19 cellular contexts compared by ENCODE assay signal in genomic region chr17:40720904-40721303, GRCh38. TPM values are rescaled to one million over a fixed set of nuclear protein-coding genes. Genes with fewer than 3 reads are reported as not detected.
A peak's percentile ranks its signal among the peaks of the same experiment; 100 is the strongest.
DNase-seq lines count a peak whose midpoint lies in the region; ATAC-seq and TF ChIP-seq lines count a peak whose summit lies in the region.
"Had no signal": no experiment of that assay in that cellular context is flagged by ENCODE, and none has a peak within 500 bp of the region (broad histone marks: within the 10 kb centered on the region; RNA-seq: fewer than 3 reads in every experiment).

No MANE protein-coding gene starts in this region.

- TF ChIP-seq CTCF in Calu3 (IDR thresholded peaks at IDR 0.05; ENCODE audit: unreplicated experiment) = no peak

- intact Hi-C loops in Calu3 (cut with micrococcal nuclease; ENCODE audit: unreplicated experiment) = no loop called here

- no peak overlapping the region for H3K27ac Mint-ChIP-seq in Calu3 (ENCODE audit: unreplicated experiment)
- H3K27ac Mint-ChIP-seq in activated T-helper 17 cell treated with anti-CD3 and anti-CD28 coated beads, Interleukin-2, amount 50 U/mL, for 72 hours = peak overlapping the region; percentile 22
- H3K27ac Mint-ChIP-seq: CD4-positive, CD25-positive, alpha-beta regulatory T cell; GM23338 had no signal

- DNase-seq in Calu3 = peak; percentile 0
- DNase-seq in glomerular visceral epithelial cell (ENCODE audit: extremely low spot score) = peak; percentile 38
- DNase-seq in renal cortical epithelial cell (ENCODE audit: low read depth) = peak; percentile 75
- DNase-seq in SHP77 (lab: John Stamatoyannopoulos, UW) = no peak
- no peak for DNase-seq in iPS-NIHi7 (ENCODE audit: extremely low spot score)
- no peak for DNase-seq in activated CD8-positive, alpha-beta memory T cell treated with anti-CD3 and anti-CD28 coated beads for 24 hours
- DNase-seq: AML-193; CD4-positive, CD25-positive, alpha-beta regulatory T cell; DMS153; DMS79 treated with DMSO at 0.1 percent for 48 hours; EL; H7; IMR-90; KG1 had no signal

- peaks cover 57% of the 10 kb centered on the region for H3K27me3 Mint-ChIP-seq in Calu3 (ENCODE audit: unreplicated experiment)
- H3K27me3 Mint-ChIP-seq in activated T-helper 17 cell treated with anti-CD3 and anti-CD28 coated beads, Interleukin-2, amount 50 U/mL, for 72 hours = peaks cover 20% of the 10 kb centered on the region

- no peak for ATAC-seq in activated T-helper 17 cell treated with anti-CD3 and anti-CD28 coated beads, Interleukin-2, amount 50 U/mL, for 72 hours (replicated peaks)
- ATAC-seq in activated CD4-positive, CD25-positive, alpha-beta regulatory T cell treated with anti-CD3 and anti-CD28 coated beads, Interleukin-2, amount 50 U/mL, for 24 hours = no peak
- ATAC-seq: GM23338 had no signal

- no TSS peak for BruUV-seq in Calu3 (replicated peaks; lab: Mats Ljungman, UMichigan)

- peaks cover 16% of the 10 kb centered on the region for H3K36me3 Mint-ChIP-seq in Calu3 (ENCODE audit: insufficient read depth, unreplicated experiment)
- H3K36me3 Mint-ChIP-seq in activated T-helper 17 cell treated with anti-CD3 and anti-CD28 coated beads, Interleukin-2, amount 50 U/mL, for 72 hours (ENCODE audit: low read depth) = no peaks in the 10 kb centered on the region
- H3K36me3 Mint-ChIP-seq: CD4-positive, CD25-positive, alpha-beta regulatory T cell had no signal

- H3K9me3 Mint-ChIP-seq in Calu3 (ENCODE audit: low read depth, unreplicated experiment) = no peaks in the 10 kb centered on the region
- no peaks in the 10 kb centered on the region for H3K9me3 Mint-ChIP-seq in activated T-helper 17 cell treated with anti-CD3 and anti-CD28 coated beads, Interleukin-2, amount 50 U/mL, for 72 hours
- H3K9me3 Mint-ChIP-seq: CD4-positive, CD25-positive, alpha-beta regulatory T cell; GM23338 had no signal

- peaks cover 22% of the 10 kb centered on the region for H3K4me1 Mint-ChIP-seq in Calu3 (ENCODE audit: low read depth, unreplicated experiment)
- H3K4me1 Mint-ChIP-seq in activated T-helper 17 cell treated with anti-CD3 and anti-CD28 coated beads, Interleukin-2, amount 50 U/mL, for 72 hours = no peaks in the 10 kb centered on the region
- H3K4me1 Mint-ChIP-seq: CD4-positive, CD25-positive, alpha-beta regulatory T cell; GM23338 had no signal

- no peak overlapping the region for H3K4me3 Mint-ChIP-seq in Calu3 (ENCODE audit: low read depth, unreplicated experiment)
- no peak overlapping the region for H3K4me3 Mint-ChIP-seq in activated T-helper 17 cell treated with anti-CD3 and anti-CD28 coated beads, Interleukin-2, amount 50 U/mL, for 72 hours
- H3K4me3 Mint-ChIP-seq: CD4-positive, CD25-positive, alpha-beta regulatory T cell; GM23338 had no signal

- CTCF ChIA-PET in Calu3 (lab: Charles Lee) = interaction anchor here (0.6 to 3.5 kb wide), 9 partner anchors 10 to 547 kb away, joined by 3 to 39 read pairs (median 4); partner anchors contain the start of gene SMARCE1

RNA-seq across cellular contexts. Expression of gene KRT24, which starts 17.4 kb away (rescaled TPM):
- total RNA-seq in Calu3 (2022) (2.0 and 2.4 TPM in 2 replicates), renal cortical epithelial cell (not detected in 2 replicates)
- not detected for total RNA-seq in activated T-helper 17 cell treated with anti-CD3 and anti-CD28 coated beads, Interleukin-2, amount 50 U/mL, for 72 hours
- total RNA-seq: A673; CD4-positive, CD25-positive, alpha-beta regulatory T cell; GM23338; H7; HT-29; IMR-90 had no signal

RNA-seq across cellular contexts. Expression of gene KRT25, which starts 34.2 kb away (rescaled TPM):
- total RNA-seq in Calu3 (2022) (not detected in 2 replicates), renal cortical epithelial cell (not detected in 2 replicates)
- total RNA-seq in activated T-helper 17 cell treated with anti-CD3 and anti-CD28 coated beads, Interleukin-2, amount 50 U/mL, for 72 hours = not detected
- total RNA-seq: CD4-positive, CD25-positive, alpha-beta regulatory T cell; GM23338; H7; HT-29; IMR-90 had no signal

RNA-seq across cellular contexts. Expression of gene KRT26, which starts 51.1 kb away (rescaled TPM):
- total RNA-seq in Calu3 (2022) (not detected in 2 replicates), renal cortical epithelial cell (not detected in 2 replicates)
- not detected for total RNA-seq in activated T-helper 17 cell treated with anti-CD3 and anti-CD28 coated beads, Interleukin-2, amount 50 U/mL, for 72 hours
- total RNA-seq: A673; CD4-positive, CD25-positive, alpha-beta regulatory T cell; GM23338; H7; HT-29; IMR-90 had no signal

RNA-seq across cellular contexts. Expression of gene KRT222, which starts 55.9 kb away (rescaled TPM):
- total RNA-seq in Calu3 (2022) (not detected in 2 replicates), renal cortical epithelial cell (1.7 and 10.9 TPM in 2 replicates)
- total RNA-seq in activated T-helper 17 cell treated with anti-CD3 and anti-CD28 coated beads, Interleukin-2, amount 50 U/mL, for 72 hours = not detected
- total RNA-seq: A673; CD4-positive, CD25-positive, alpha-beta regulatory T cell; GM23338; HT-29; IMR-90 had no signal

Comparison
In these comparisons a context has a peak if more than half of its experiments do, and no peak if none do; other contexts are left out.
1. DNase-seq: peak in Calu3 (single experiment), glomerular visceral epithelial cell (single experiment) and renal cortical epithelial cell (single experiment); none in SHP77 (0 of 2), iPS-NIHi7 (single experiment) and activated CD8-positive, alpha-beta memory T cell treated with anti-CD3 and anti-CD28 coated beads for 24 hours (single experiment).